9 cellular contexts compared by ENCODE assay signal in the genomic region with DNA sequence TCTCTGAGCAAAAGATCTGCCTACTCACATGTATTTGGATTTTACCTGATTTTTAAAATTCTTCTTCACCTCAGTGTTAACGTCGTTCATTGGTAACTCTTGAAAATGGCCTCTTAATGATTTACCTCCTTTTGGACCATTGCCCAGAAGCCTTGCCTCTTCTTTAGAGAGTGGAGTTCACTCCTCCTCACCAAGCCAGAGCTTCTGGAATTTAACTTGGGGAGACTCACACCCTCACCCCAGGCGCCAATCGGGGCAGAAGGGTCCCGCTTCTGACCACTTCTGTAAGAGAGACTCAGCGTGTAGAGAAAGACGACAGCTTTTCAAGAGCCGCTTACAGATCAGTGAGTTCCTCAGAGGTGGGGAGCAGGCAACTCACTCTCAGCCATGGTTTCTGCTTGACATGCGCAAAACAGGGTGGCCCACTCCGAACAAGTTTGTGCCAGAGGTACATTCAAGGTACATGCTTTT. TPM values are rescaled to one million over a fixed set of nuclear protein-coding genes. Genes with fewer than 3 reads are reported as not detected.
DNase-seq lines count a peak whose midpoint lies in the region; ATAC-seq, FAIRE-seq and TF ChIP-seq lines count a peak whose summit lies in the region.
"Had no signal": no experiment of that assay in that cellular context is flagged by ENCODE, and none has a peak within 500 bp of the region (broad histone marks: within the 10 kb centered on the region; RNA-seq: fewer than 3 reads in every experiment).

No MANE protein-coding gene starts in this region.

- TF ChIP-seq POLR2A in sigmoid colon (IDR thresholded peaks at IDR 0.05): no peak

- intact Hi-C loops in left ventricle myocardium superior (cut with micrococcal nuclease) (no loop called here), sigmoid colon (cut with DNase I) (no loop called here)

- H3K27ac ChIP-seq in sigmoid colon: peak overlapping the region in 3 of 4 donors; percentile 45 to 56 (median 52)

- H3K4me3 ChIP-seq in WI38 (ENCODE audit: low read depth, low read length) (peak overlapping the region; percentile 61), sigmoid colon (peak overlapping the region; percentile 32 to 60 (median 46))

- no peak for TF ChIP-seq CTCF in WI38 (IDR thresholded peaks at IDR 0.05; ENCODE audit: low read depth, low read length)
- TF ChIP-seq CTCF in sigmoid colon (IDR thresholded peaks at IDR 0.05): no peak
- TF ChIP-seq CTCF in GM10266 (IDR thresholded peaks at IDR 0.05; ENCODE audit: control insufficient read depth, insufficient read depth, low read depth, missing control alignments): no peak

- DNase-seq in left ventricle myocardium superior (no peak), sigmoid colon (no peak), GM10266 (ENCODE audit: extremely low spot score) (no peak), KG1 (lab: John Stamatoyannopoulos, UW) (no peak), ureter (ENCODE audit: low spot score) (no peak)
- no peak for DNase-seq in activated CD4-positive, alpha-beta T cell treated with anti-CD3 and anti-CD28 coated beads for 4 hours

- 2% methylated on average over 10 of the region's 10 CpGs for WGBS in sigmoid colon, 2 donors

- ATAC-seq in left ventricle myocardium superior: peak; percentile 29

- H3K4me1 ChIP-seq in sigmoid colon: peaks cover 0 to 24% (median 15%) of the 10 kb centered on the region in 4 donors

- no peaks in the 10 kb centered on the region for H3K36me3 ChIP-seq in sigmoid colon

- H3K9me3 ChIP-seq in sigmoid colon: no peaks in the 10 kb centered on the region

- FAIRE-seq in G401.6 (lab: Jason Lieb, UNC): peak; percentile 40
- FAIRE-seq: urothelium cell line had no signal

- peaks cover 0 to 56% (median 19%) of the 10 kb centered on the region in 3 donors for H3K27me3 ChIP-seq in sigmoid colon

- no peak for TF ChIP-seq EP300 in sigmoid colon (IDR thresholded peaks at IDR 0.05)

RNA-seq across cellular contexts. Expression of a gene that starts 2.7 kb away (rescaled TPM):
- total RNA-seq in left ventricle myocardium superior (0.07 TPM), sigmoid colon (under 1 TPM in 3 of 4 donors, not detected in 1; 0.27 to 0.36 (median 0.28) TPM), ureter (0.23 TPM)
- under 1 TPM in 2 of 3 donors, not detected in 1; 0.23 to 0.25 TPM for polyA plus RNA-seq in sigmoid colon

RNA-seq across cellular contexts. Expression of a gene that starts 12.7 kb away (rescaled TPM):
- 33.5 TPM for total RNA-seq in left ventricle myocardium superior
- total RNA-seq in sigmoid colon: 1 to 10 TPM; 3.5 to 6.1 (median 5.2) TPM
- 1 to 10 TPM in 2 of 3 donors, under 1 TPM in 1; 0.69 to 2.4 (median 1.9) TPM for polyA plus RNA-seq in sigmoid colon
- total RNA-seq in ureter: 10.7 TPM

RNA-seq across cellular contexts. Expression of a gene that starts 45.3 kb away (rescaled TPM):
- 9.4 TPM for total RNA-seq in left ventricle myocardium superior
- 1 to 10 TPM; 1.5 to 8.4 (median 5.5) TPM for total RNA-seq in sigmoid colon
- 1 to 10 TPM in 1 of 3 donors, not detected in 2; 2.3 TPM for polyA plus RNA-seq in sigmoid colon
- 6.4 TPM for total RNA-seq in ureter
